ENCODE assay signal across 8 cellular contexts in genomic region chr19:47610902-47611301, GRCh38. TPM values are rescaled to one million over a fixed set of nuclear protein-coding genes. Genes with fewer than 3 reads are reported as not detected.
DNase-seq lines count a peak whose midpoint lies in the region; ATAC-seq and TF ChIP-seq lines count a peak whose summit lies in the region.

No MANE protein-coding gene starts in this region.

- peaks cover 38% of the 10 kb centered on the region for H3K36me3 Mint-ChIP-seq in CD4-positive, alpha-beta T cell (ENCODE audit: low read depth)
- H3K36me3 Mint-ChIP-seq in endothelial cell (ENCODE audit: low read depth, unreplicated experiment) = peaks cover 3% of the 10 kb centered on the region

- no peak for TF ChIP-seq CTCF in CD4-positive, alpha-beta T cell (IDR thresholded peaks at IDR 0.05)
- TF ChIP-seq CTCF in PC-9 (conservative IDR thresholded peaks at IDR 0.05) (no peak), endothelial cell (IDR thresholded peaks at IDR 0.05; ENCODE audit: unreplicated experiment) (no peak), ovary (IDR thresholded peaks at IDR 0.05) (no peak)

- H4K20me1 ChIP-seq in PC-9 (ENCODE audit: insufficient read depth) = peaks cover 39% of the 10 kb centered on the region

- no peak overlapping the region for H3K27ac ChIP-seq in CD4-positive, alpha-beta T cell (ENCODE audit: low read depth, low read length)
- H3K27ac ChIP-seq in PC-9 (no peak overlapping the region; the same call in 1 of the 2 replicates), ovary (no peak overlapping the region)

- ATAC-seq in CD4-positive, alpha-beta T cell (ENCODE audit: poor library complexity) = no peak

- no peaks in the 10 kb centered on the region for H3K9me2 ChIP-seq in PC-9 (ENCODE audit: insufficient read depth)

- H3K4me3 ChIP-seq in PC-9 (peak overlapping the region; percentile 100; the same call in 1 of the 2 replicates), ovary (peak overlapping the region; percentile 62)

- POLR2A ChIA-PET in CD4-positive, alpha-beta T cell (lab: Charles Lee) = interaction anchor here (0.5 to 2.6 kb wide), 12 partner anchors 10 to 141 kb away, joined by 3 to 61 read pairs (median 5); partner anchors contain the start of genes KPTN, NAPA and ZNF541
- POLR2A ChIA-PET in PC-9 (lab: Charles Lee; ENCODE audit: unreplicated experiment) = no interaction called here

- peak overlapping the region; percentile 86 for H3K4me3 Mint-ChIP-seq in CD4-positive, alpha-beta T cell
- peak overlapping the region; percentile 84 for H3K4me3 Mint-ChIP-seq in endothelial cell (ENCODE audit: unreplicated experiment)

- H3K36me3 ChIP-seq in PC-9 (ENCODE audit: low read depth) = no peaks in the 10 kb centered on the region; the same call in 1 of the 2 replicates
- H3K36me3 ChIP-seq in ovary = no peaks in the 10 kb centered on the region

- TF ChIP-seq POLR2A in ovary (IDR thresholded peaks at IDR 0.05) = no peak

- no peaks in the 10 kb centered on the region for H3K27me3 Mint-ChIP-seq in CD4-positive, alpha-beta T cell
- H3K27me3 Mint-ChIP-seq in endothelial cell (ENCODE audit: unreplicated experiment) = peaks cover 17% of the 10 kb centered on the region

- no peak for DNase-seq in CD4-positive, alpha-beta T cell
- DNase-seq in PC-9 = no peak
- no peak for DNase-seq in endothelial cell (ENCODE audit: low spot score)
- DNase-seq in ovary = no peak
- no peak for DNase-seq in head of caudate nucleus
- no peak for DNase-seq in NK-92 treated with Interleukin-12 subunit alpha and Interleukin-12 subunit beta, amount 100 ng/mL, for 24 hours (lab: John Stamatoyannopoulos, UW)
- DNase-seq in posterior vena cava (ENCODE audit: low spot score) = no peak
- DNase-seq in COLO668 (lab: John Stamatoyannopoulos, UW; ENCODE audit: unreplicated experiment) = no peak

- TF ChIP-seq EP300 in ovary (IDR thresholded peaks at IDR 0.05) = no peak

- peaks cover 22% of the 10 kb centered on the region for H3F3A ChIP-seq in PC-9 (ENCODE audit: insufficient read depth, low read depth)

- H3K4me1 ChIP-seq in PC-9 (replicated peaks; ENCODE audit: insufficient read depth) (peaks cover 11% of the 10 kb centered on the region; the same call in 1 of the 2 replicates), ovary (ENCODE audit: insufficient read depth) (peaks cover 11% of the 10 kb centered on the region)

- intact Hi-C loops in CD4-positive, alpha-beta T cell (cut with DNase I, micrococcal nuclease) = loop anchor here in 1 of 2 experiments (5.0 kb wide), 2 partner anchors 86 to 174 kb away; no protein-coding TSS in a partner anchor
- intact Hi-C loops in PC-9 (cut with micrococcal nuclease; ENCODE audit: unreplicated experiment) (no loop called here), ovary (cut with DNase I) (no loop called here), head of caudate nucleus (cut with DNase I) (loop anchor here (5.0 to 10.0 kb wide), 2 partner anchors 54 to 99 kb away; no protein-coding TSS in a partner anchor), posterior vena cava (cut with DNase I) (loop anchor here (5.0 kb wide), 2 partner anchors 51 to 56 kb away; no protein-coding TSS in a partner anchor)

- peak overlapping the region; percentile 87 for H3K27ac Mint-ChIP-seq in CD4-positive, alpha-beta T cell
- peak overlapping the region; percentile 87 for H3K27ac Mint-ChIP-seq in endothelial cell (ENCODE audit: unreplicated experiment)

- 45 to 52% (median 50%) methylated on average over 7 of the region's 7 CpGs for WGBS in ovary, 3 donors

- H3K9me3 Mint-ChIP-seq in CD4-positive, alpha-beta T cell = no peaks in the 10 kb centered on the region
- no peaks in the 10 kb centered on the region for H3K9me3 Mint-ChIP-seq in endothelial cell (ENCODE audit: unreplicated experiment)

- no peak overlapping the region for H2AFZ ChIP-seq in PC-9

- peaks cover 45% of the 10 kb centered on the region for H3K4me1 Mint-ChIP-seq in CD4-positive, alpha-beta T cell (ENCODE audit: low read depth)
- peaks cover 42% of the 10 kb centered on the region for H3K4me1 Mint-ChIP-seq in endothelial cell (ENCODE audit: unreplicated experiment)

- no peaks in the 10 kb centered on the region for H3K9me3 ChIP-seq in CD4-positive, alpha-beta T cell (ENCODE audit: control insufficient read depth, low read length)
- H3K9me3 ChIP-seq in PC-9 (ENCODE audit: insufficient read depth, low read depth) (no peaks in the 10 kb centered on the region), ovary (no peaks in the 10 kb centered on the region)

- no TSS peak for BruUV-seq in PC-9 (replicated peaks; lab: Mats Ljungman, UMichigan)

- H3K27me3 ChIP-seq in CD4-positive, alpha-beta T cell (ENCODE audit: control insufficient read depth, insufficient read depth, low read length) = no peaks in the 10 kb centered on the region
- H3K27me3 ChIP-seq in PC-9 (ENCODE audit: insufficient read depth, low read depth) = no peaks in the 10 kb centered on the region
- no peaks in the 10 kb centered on the region for H3K27me3 ChIP-seq in ovary

- peaks cover 85% of the 10 kb centered on the region for H3K79me2 ChIP-seq in PC-9 (ENCODE audit: low read depth)

- CTCF ChIA-PET in CD4-positive, alpha-beta T cell (lab: Charles Lee) = interaction anchor here (1.7 to 2.5 kb wide), 4 partner anchors 11 to 95 kb away, joined by 3 to 24 read pairs (median 8); partner anchors contain the start of gene NAPA
- CTCF ChIA-PET in PC-9 (lab: Charles Lee) = interaction anchor here (0.6 kb wide), 1 partner anchor 402 kb away, joined by 20 read pairs; no protein-coding TSS in a partner anchor

- peak overlapping the region; percentile 85 for H3K4me2 ChIP-seq in PC-9

RNA-seq across cellular contexts. Expression of gene BICRA, which starts 2.0 kb away (rescaled TPM):
- 10 to 100 TPM; 21.2 to 22.0 TPM for total RNA-seq in CD4-positive, alpha-beta T cell
- 9.6 and 14.4 TPM in 2 replicates for total RNA-seq in PC-9 (2021)
- 24.1 TPM for total RNA-seq in endothelial cell (ENCODE audit: unreplicated experiment)
- total RNA-seq in ovary = 10 to 100 TPM in 5 of 7 donors, 1 to 10 TPM in 2; 3.7 to 21.7 (median 13.1) TPM
- polyA plus RNA-seq in ovary = 10 to 100 TPM in 1 of 2 donors, 1 to 10 TPM in 1; 8.1 to 10.1 TPM
- total RNA-seq in posterior vena cava = 10 to 100 TPM; 12.0 to 15.4 TPM

RNA-seq across cellular contexts. Expression of gene ZNF541, which starts 38.0 kb away (rescaled TPM):
- under 1 TPM; 0.81 to 0.88 TPM for total RNA-seq in CD4-positive, alpha-beta T cell
- not detected in 2 replicates for total RNA-seq in PC-9 (2021)
- total RNA-seq in endothelial cell (ENCODE audit: unreplicated experiment) = not detected
- total RNA-seq in ovary = 1 to 10 TPM in 5 of 7 donors, under 1 TPM in 2; 0.62 to 2.5 (median 1.5) TPM
- 1 to 10 TPM in 1 of 2 donors, under 1 TPM in 1; 0.97 to 1.8 TPM for polyA plus RNA-seq in ovary
- under 1 TPM; 0.19 to 0.24 TPM for total RNA-seq in posterior vena cava

Comparison
In these comparisons a context has a peak if more than half of its experiments do, and no peak if none do; other contexts are left out.
1. intact Hi-C loops: an anchor here in head of caudate nucleus (5.0 to 10.0 kb wide) and posterior vena cava (5.0 kb wide); none called in PC-9 and ovary.